In genomic region chr2:20153131-20153851, GRCh38 we compare ENCODE assay signal across 1 cellular context.
TF ChIP-seq lines count a peak whose summit lies in the region.

No MANE protein-coding gene starts in this region.

TF ChIP-seq in IMR-90, 13 proteins besides CTCF, POLR2A, EP300 and RAD21 (continued from another document):
- TF ChIP-seq ELK1 (IDR thresholded peaks at IDR 0.05; ENCODE audit: borderline replicate concordance, low read depth, low read length) (no peak), SMC3 (IDR thresholded peaks at IDR 0.05; ENCODE audit: low read depth, low read length) (no peak), MXI1 (IDR thresholded peaks at IDR 0.05; ENCODE audit: borderline replicate concordance, low read depth, low read length) (no peak), BHLHE40 (IDR thresholded peaks at IDR 0.05; ENCODE audit: low read depth, low read length) (no peak), CHD1 (IDR thresholded peaks at IDR 0.05; ENCODE audit: low read depth, low read length) (no peak), USF2 (IDR thresholded peaks at IDR 0.05; ENCODE audit: low read depth, low read length) (no peak), NFE2L2 (IDR thresholded peaks at IDR 0.05; ENCODE audit: low read depth, low read length) (no peak), MAFK (IDR thresholded peaks at IDR 0.05; ENCODE audit: low read depth, low read length) (no peak), RCOR1 (IDR thresholded peaks at IDR 0.05; ENCODE audit: insufficient replicate concordance, low read length) (no peak), CEBPB (IDR thresholded peaks at IDR 0.05; ENCODE audit: low read depth, low read length) (no peak), MAZ (IDR thresholded peaks at IDR 0.05; ENCODE audit: borderline replicate concordance, low read depth, low read length) (no peak)
